ENCODE assay signal across 1 cellular context in the genomic region with DNA sequence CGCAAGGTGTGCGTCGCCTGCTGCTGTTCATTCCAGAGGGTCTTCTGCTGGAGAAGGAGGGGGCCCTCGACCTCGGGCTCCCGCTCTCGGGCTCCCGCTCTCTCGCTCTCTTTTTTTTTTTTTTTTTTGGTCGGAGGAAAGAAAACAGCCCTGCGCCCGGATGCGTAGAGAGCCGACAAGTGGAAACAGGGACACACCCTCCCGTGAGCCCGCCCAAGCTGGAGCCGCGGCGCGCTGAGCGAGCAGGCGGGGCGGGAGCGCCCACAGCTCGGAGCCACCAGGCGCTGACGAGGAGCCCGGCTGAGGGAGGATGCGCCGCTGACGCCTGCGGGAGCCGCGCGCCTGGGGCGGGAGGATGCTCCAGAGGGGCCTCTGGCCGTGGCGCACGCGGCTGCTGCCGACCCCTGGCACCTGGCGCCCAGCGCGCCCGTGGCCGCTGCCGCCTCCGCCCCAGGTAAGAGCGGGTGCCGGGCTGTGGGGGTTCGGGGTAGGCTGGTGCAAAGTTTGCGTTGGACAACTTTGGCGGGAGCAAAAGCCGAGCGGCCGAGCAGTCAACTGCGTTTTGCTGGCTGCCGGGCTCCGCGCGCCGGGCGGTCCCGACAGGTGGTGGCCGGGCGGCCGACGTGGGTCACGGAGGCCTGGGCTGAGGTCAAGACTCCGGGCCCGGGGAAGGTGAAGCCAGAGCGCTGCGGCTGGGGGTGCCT.
TF ChIP-seq lines count a peak whose summit lies in the region.

MCUB (plus strand) TSS at position 264 of the 704 bp plus-strand sequence; CDS start at position 356, 92 bp downstream.

TF ChIP-seq in K562, 482 proteins besides CTCF, POLR2A, EP300 and RAD21 (continued from another document and continues in another):
- no peak for TF ChIP-seq TBL1XR1 (IDR thresholded peaks at IDR 0.05; ENCODE audit: low read length in 2 of 2)
- peak; percentile 37 to 40; a peak in 1 of 4 replicates for TF ChIP-seq SIN3A (IDR thresholded peaks at IDR 0.05; ENCODE audit: borderline replicate concordance in 2 of 2, control insufficient read depth in 1 of 2, low read depth in 2 of 2, low read length in 2 of 2)
- no peak for TF ChIP-seq NR4A1 (CRISPR knock-in tag; IDR thresholded peaks at IDR 0.05)
- no peak for TF ChIP-seq NR4A1 (tag; IDR thresholded peaks at IDR 0.05)
- TF ChIP-seq ZNF146 (CRISPR knock-in tag; IDR thresholded peaks at IDR 0.05; ENCODE audit: unreplicated experiment), result no peak
- TF ChIP-seq, protein P1, sequence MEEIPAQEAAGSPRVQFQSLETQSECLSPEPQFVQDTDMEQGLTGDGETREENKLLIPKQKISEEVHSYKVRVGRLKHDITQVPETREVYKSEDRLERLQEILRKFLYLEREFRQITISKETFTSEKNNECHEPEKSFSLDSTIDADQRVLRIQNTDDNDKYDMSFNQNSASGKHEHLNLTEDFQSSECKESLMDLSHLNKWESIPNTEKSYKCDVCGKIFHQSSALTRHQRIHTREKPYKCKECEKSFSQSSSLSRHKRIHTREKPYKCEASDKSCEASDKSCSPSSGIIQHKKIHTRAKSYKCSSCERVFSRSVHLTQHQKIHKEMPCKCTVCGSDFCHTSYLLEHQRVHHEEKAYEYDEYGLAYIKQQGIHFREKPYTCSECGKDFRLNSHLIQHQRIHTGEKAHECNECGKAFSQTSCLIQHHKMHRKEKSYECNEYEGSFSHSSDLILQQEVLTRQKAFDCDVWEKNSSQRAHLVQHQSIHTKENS (CRISPR knock-in tag; IDR thresholded peaks at IDR 0.05), result no peak
- TF ChIP-seq GABPB1 (CRISPR knock-in tag; IDR thresholded peaks at IDR 0.05), result peak; percentile 35; the same call in 1 of the 2 replicates
- no peak for TF ChIP-seq ZBTB1 (CRISPR knock-in tag; IDR thresholded peaks at IDR 0.05; ENCODE audit: borderline replicate concordance, low read depth)
- no peak for TF ChIP-seq GATAD2B (IDR thresholded peaks at IDR 0.05; ENCODE audit: borderline replicate concordance)
- TF ChIP-seq POLR2AphosphoS5 (IDR thresholded peaks at IDR 0.05; ENCODE audit: control insufficient read depth, insufficient read depth, low read depth, low read length), result no peak
- TF ChIP-seq EHMT2 (IDR thresholded peaks at IDR 0.05), result no peak
- no peak for TF ChIP-seq CBX5 (IDR thresholded peaks at IDR 0.05; ENCODE audit: borderline replicate concordance, low read depth)
- no peak for TF ChIP-seq IFI16 (CRISPR knock-in tag; IDR thresholded peaks at IDR 0.05)
- no peak for TF ChIP-seq HMBOX1 (IDR thresholded peaks at IDR 0.05)
- TF ChIP-seq PHF21A (IDR thresholded peaks at IDR 0.05; ENCODE audit: borderline replicate concordance, low read depth), result no peak
- no peak for TF ChIP-seq ARID2 (IDR thresholded peaks at IDR 0.05)
- no peak for TF ChIP-seq RAD51 (IDR thresholded peaks at IDR 0.05; ENCODE audit: borderline replicate concordance, low read depth)
- TF ChIP-seq MTA3 (IDR thresholded peaks at IDR 0.05; ENCODE audit: borderline replicate concordance), result no peak
- no peak for TF ChIP-seq ZNF124 (CRISPR knock-in tag; IDR thresholded peaks at IDR 0.05)
- TF ChIP-seq HMG20A (CRISPR knock-in tag; conservative IDR thresholded peaks at IDR 0.05), result no peak
- no peak for TF ChIP-seq PCBP2 (IDR thresholded peaks at IDR 0.05; ENCODE audit: low read depth, low read length, poor library complexity, severe bottlenecking)
- no peak for TF ChIP-seq HSF4 (CRISPR knock-in tag; IDR thresholded peaks at IDR 0.05; ENCODE audit: borderline replicate concordance)
- TF ChIP-seq, protein P2, sequence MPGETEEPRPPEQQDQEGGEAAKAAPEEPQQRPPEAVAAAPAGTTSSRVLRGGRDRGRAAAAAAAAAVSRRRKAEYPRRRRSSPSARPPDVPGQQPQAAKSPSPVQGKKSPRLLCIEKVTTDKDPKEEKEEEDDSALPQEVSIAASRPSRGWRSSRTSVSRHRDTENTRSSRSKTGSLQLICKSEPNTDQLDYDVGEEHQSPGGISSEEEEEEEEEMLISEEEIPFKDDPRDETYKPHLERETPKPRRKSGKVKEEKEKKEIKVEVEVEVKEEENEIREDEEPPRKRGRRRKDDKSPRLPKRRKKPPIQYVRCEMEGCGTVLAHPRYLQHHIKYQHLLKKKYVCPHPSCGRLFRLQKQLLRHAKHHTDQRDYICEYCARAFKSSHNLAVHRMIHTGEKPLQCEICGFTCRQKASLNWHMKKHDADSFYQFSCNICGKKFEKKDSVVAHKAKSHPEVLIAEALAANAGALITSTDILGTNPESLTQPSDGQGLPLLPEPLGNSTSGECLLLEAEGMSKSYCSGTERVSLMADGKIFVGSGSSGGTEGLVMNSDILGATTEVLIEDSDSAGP (CRISPR knock-in tag; IDR thresholded peaks at IDR 0.05), result no peak
- peak; percentile 85 for TF ChIP-seq CXXC5 (CRISPR knock-in tag; IDR thresholded peaks at IDR 0.05)
- TF ChIP-seq POLR3A (IDR thresholded peaks at IDR 0.05; ENCODE audit: borderline replicate concordance, extremely low read depth, insufficient read depth, insufficient read length), result no peak
- peak; percentile 53 for TF ChIP-seq RBBP5 (IDR thresholded peaks at IDR 0.05; ENCODE audit: borderline replicate concordance, insufficient read depth, low read length, poor library complexity, severe bottlenecking)
- no peak for TF ChIP-seq TCF3 (CRISPR knock-in tag; IDR thresholded peaks at IDR 0.05)
- TF ChIP-seq ZNF445 (CRISPR knock-in tag; IDR thresholded peaks at IDR 0.05; ENCODE audit: low read depth), result no peak
- no peak for TF ChIP-seq EZH2 (IDR thresholded peaks at IDR 0.05; ENCODE audit: borderline replicate concordance, low read depth, low read length)
- TF ChIP-seq IRF9 (tag; IDR thresholded peaks at IDR 0.05), result no peak
- TF ChIP-seq NR1H2 (CRISPR knock-in tag; IDR thresholded peaks at IDR 0.05), result no peak
- TF ChIP-seq THAP12 (CRISPR knock-in tag; IDR thresholded peaks at IDR 0.05), result peak; percentile 28; the same call in 1 of the 2 replicates
- no peak for TF ChIP-seq ZEB2 (IDR thresholded peaks at IDR 0.05)
- no peak for TF ChIP-seq SRSF3 (IDR thresholded peaks at IDR 0.05; ENCODE audit: insufficient read depth, low read length)
- TF ChIP-seq SMARCE1 (IDR thresholded peaks at IDR 0.05), result no peak
- TF ChIP-seq SOX6 (IDR thresholded peaks at IDR 0.05), result 0 out of 2 replicates have a peak, but pooled peaks have one; percentile 10
- TF ChIP-seq MYC (IDR thresholded peaks at IDR 0.05; ENCODE audit: low read depth, low read length), result no peak; the same call in 1 of the 2 replicates
- TF ChIP-seq MYC (CRISPR knock-in tag; IDR thresholded peaks at IDR 0.05; ENCODE audit: borderline replicate concordance, low read depth), result no peak
- TF ChIP-seq HINFP (tag; conservative IDR thresholded peaks at IDR 0.05; ENCODE audit: low read depth), result no peak
- no peak for TF ChIP-seq ATF2 (CRISPR knock-in tag; IDR thresholded peaks at IDR 0.05)
- no peak for TF ChIP-seq ZNF444 (CRISPR knock-in tag; IDR thresholded peaks at IDR 0.05)
- TF ChIP-seq, protein P3, sequence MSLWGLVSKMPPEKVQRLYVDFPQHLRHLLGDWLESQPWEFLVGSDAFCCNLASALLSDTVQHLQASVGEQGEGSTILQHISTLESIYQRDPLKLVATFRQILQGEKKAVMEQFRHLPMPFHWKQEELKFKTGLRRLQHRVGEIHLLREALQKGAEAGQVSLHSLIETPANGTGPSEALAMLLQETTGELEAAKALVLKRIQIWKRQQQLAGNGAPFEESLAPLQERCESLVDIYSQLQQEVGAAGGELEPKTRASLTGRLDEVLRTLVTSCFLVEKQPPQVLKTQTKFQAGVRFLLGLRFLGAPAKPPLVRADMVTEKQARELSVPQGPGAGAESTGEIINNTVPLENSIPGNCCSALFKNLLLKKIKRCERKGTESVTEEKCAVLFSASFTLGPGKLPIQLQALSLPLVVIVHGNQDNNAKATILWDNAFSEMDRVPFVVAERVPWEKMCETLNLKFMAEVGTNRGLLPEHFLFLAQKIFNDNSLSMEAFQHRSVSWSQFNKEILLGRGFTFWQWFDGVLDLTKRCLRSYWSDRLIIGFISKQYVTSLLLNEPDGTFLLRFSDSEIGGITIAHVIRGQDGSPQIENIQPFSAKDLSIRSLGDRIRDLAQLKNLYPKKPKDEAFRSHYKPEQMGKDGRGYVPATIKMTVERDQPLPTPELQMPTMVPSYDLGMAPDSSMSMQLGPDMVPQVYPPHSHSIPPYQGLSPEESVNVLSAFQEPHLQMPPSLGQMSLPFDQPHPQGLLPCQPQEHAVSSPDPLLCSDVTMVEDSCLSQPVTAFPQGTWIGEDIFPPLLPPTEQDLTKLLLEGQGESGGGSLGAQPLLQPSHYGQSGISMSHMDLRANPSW (CRISPR knock-in tag; IDR thresholded peaks at IDR 0.05), result no peak
- no peak for TF ChIP-seq ZFP36 (IDR thresholded peaks at IDR 0.05; ENCODE audit: low read depth, low read length, partially characterized antibody)
- no peak for TF ChIP-seq CAMTA2 (CRISPR knock-in tag; conservative IDR thresholded peaks at IDR 0.05)
- no peak for TF ChIP-seq HOXB6 (CRISPR knock-in tag; IDR thresholded peaks at IDR 0.05; ENCODE audit: borderline replicate concordance)
- TF ChIP-seq ZKSCAN3 (CRISPR knock-in tag; IDR thresholded peaks at IDR 0.05), result no peak
- no peak for TF ChIP-seq ZNF165 (CRISPR knock-in tag; IDR thresholded peaks at IDR 0.05; ENCODE audit: borderline replicate concordance)
- no peak for TF ChIP-seq CBFA2T2 (conservative IDR thresholded peaks at IDR 0.05)
- peak; percentile 61; the same call in 1 of the 2 replicates for TF ChIP-seq TFAP4 (CRISPR knock-in tag; IDR thresholded peaks at IDR 0.05; ENCODE audit: borderline replicate concordance)
- peak; percentile 93 for TF ChIP-seq CTBP1 (IDR thresholded peaks at IDR 0.05; ENCODE audit: borderline replicate concordance)
- TF ChIP-seq ZNF23 (CRISPR knock-in tag; IDR thresholded peaks at IDR 0.05), result no peak
